In genomic region chr1:174039069-174039468, GRCh38 we compare ENCODE assay signal across 20 cellular contexts.
"Had no signal": no experiment of that assay in that cellular context is flagged by ENCODE, and none has a peak within 500 bp of the region (broad histone marks: within the 10 kb centered on the region; RNA-seq: fewer than 3 reads in every experiment).

No MANE protein-coding gene starts in this region.

- ATAC-seq: left ventricle myocardium superior, mucosa of descending colon, psoas muscle, right cardiac atrium had no signal

- DNase-seq: activated CD4-positive, alpha-beta T cell treated with anti-CD3 and anti-CD28 coated beads, Interleukin-2, amount 50 U/mL, for 1 hour; activated CD4-positive, CD25-positive, alpha-beta regulatory T cell; activated CD8-positive, alpha-beta memory T cell treated with anti-CD3 and anti-CD28 coated beads, Interleukin-2, amount 50 U/mL, for 48 hours; activated effector memory CD4-positive, alpha-beta T cell treated with Interleukin-2 at 50 U/mL for 16 hours; activated naive CD4-positive, alpha-beta T cell treated with anti-CD3 and anti-CD28 coated beads, Interleukin-2, amount 50 U/mL, for 16 hours; activated T-cell treated with anti-CD3 and anti-CD28 coated beads, Interleukin-2, amount 50 U/mL, for 48 hours; adrenal gland; immature natural killer cell; left ventricle myocardium superior; mucosa of descending colon; naive B cell; ovary; psoas muscle; right cardiac atrium; small intestine; stimulated activated CD4-positive, alpha-beta T cell treated with anti-CD3 and anti-CD28 coated beads, Interleukin-4, amount 100 ng/mL, for 1 hour; stomach; T1000; testis had no signal

- H3K36me3 ChIP-seq: adrenal gland, cardiac muscle cell, ovary, stomach had no signal

- H3K27me3 ChIP-seq: adrenal gland, ovary, stomach, testis had no signal

- H3K4me3 ChIP-seq: adrenal gland, cardiac muscle cell, mucosa of descending colon, ovary, psoas muscle, stomach, testis had no signal

- H3K27ac ChIP-seq: adrenal gland, cardiac muscle cell, ovary, psoas muscle, stomach, testis had no signal

- FAIRE-seq: small intestine had no signal

- H3K4me1 ChIP-seq: adrenal gland, psoas muscle, stomach, testis had no signal

- H3K9me3 ChIP-seq: adrenal gland, mucosa of descending colon, ovary, psoas muscle, stomach, testis had no signal
